Comparison of ENCODE assay signal across 1 cellular context in genomic region chr2:140643761-140644187, GRCh38.
TF ChIP-seq lines count a peak whose summit lies in the region.

No MANE protein-coding gene starts in this region.

TF ChIP-seq in HepG2, 621 proteins besides CTCF, POLR2A, EP300 and RAD21 (continued from another document):
- TF ChIP-seq ZBTB39 (CRISPR knock-in tag; IDR thresholded peaks at IDR 0.05), result no peak
- no peak for TF ChIP-seq FOXO4 (CRISPR knock-in tag; conservative IDR thresholded peaks at IDR 0.05)
- TF ChIP-seq ZNF282 (IDR thresholded peaks at IDR 0.05; ENCODE audit: partially characterized antibody), result no peak
- no peak for TF ChIP-seq ZNF567 (CRISPR knock-in tag; IDR thresholded peaks at IDR 0.05; ENCODE audit: borderline replicate concordance)
- no peak for TF ChIP-seq BRCA1 (CRISPR knock-in tag; IDR thresholded peaks at IDR 0.05)
- no peak for TF ChIP-seq ZNF24 (IDR thresholded peaks at IDR 0.05)
- no peak for TF ChIP-seq TRAFD1 (CRISPR knock-in tag; IDR thresholded peaks at IDR 0.05; ENCODE audit: borderline replicate concordance)
- no peak for TF ChIP-seq ZNF441 (CRISPR knock-in tag; IDR thresholded peaks at IDR 0.05; ENCODE audit: borderline replicate concordance)
- TF ChIP-seq ZBTB40 (IDR thresholded peaks at IDR 0.05), result no peak
- TF ChIP-seq ZBTB40 (CRISPR knock-in tag; IDR thresholded peaks at IDR 0.05), result no peak
- TF ChIP-seq CENPBD1 (CRISPR knock-in tag; IDR thresholded peaks at IDR 0.05; ENCODE audit: borderline replicate concordance, low read depth), result no peak
- TF ChIP-seq MIER2 (CRISPR knock-in tag; IDR thresholded peaks at IDR 0.05), result no peak
